19 cellular contexts compared by ENCODE assay signal in the genomic region with DNA sequence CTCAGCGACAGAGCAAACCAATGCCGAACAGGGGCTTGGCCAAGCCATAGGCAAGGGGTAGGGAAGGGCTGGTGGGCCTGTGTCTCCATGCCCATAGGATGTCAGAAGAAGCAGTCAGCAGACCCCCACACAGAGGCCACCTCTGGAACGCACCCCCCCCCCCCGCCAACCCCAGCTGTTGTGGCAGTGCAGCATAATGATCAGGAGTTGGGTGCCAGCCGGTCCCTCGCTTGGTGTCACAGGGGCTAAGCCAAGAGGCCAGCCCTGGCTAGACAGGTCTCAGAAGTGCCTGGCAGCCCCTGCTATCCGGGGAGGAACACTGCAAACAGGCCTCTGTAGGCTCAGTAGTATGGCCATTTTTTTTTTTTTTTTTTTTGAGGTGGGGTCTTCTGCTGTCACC. TPM values are rescaled to one million over a fixed set of nuclear protein-coding genes. Genes with fewer than 3 reads are reported as not detected.
DNase-seq lines count a peak whose midpoint lies in the region; ATAC-seq, FAIRE-seq and TF ChIP-seq lines count a peak whose summit lies in the region.
"Had no signal": no experiment of that assay in that cellular context is flagged by ENCODE, and none has a peak within 500 bp of the region (broad histone marks: within the 10 kb centered on the region; RNA-seq: fewer than 3 reads in every experiment).

No MANE protein-coding gene starts in this region.

- H3K9me3 ChIP-seq in IMR-90 (ENCODE audit: control insufficient read depth, insufficient read depth, low read length) (no peaks in the 10 kb centered on the region), kidney (ENCODE audit: control insufficient read depth in 1 of 2, low read length in 2 of 2) (no peaks in the 10 kb centered on the region), spleen (no peaks in the 10 kb centered on the region)

- TF ChIP-seq CTCF in IMR-90 (conservative IDR thresholded peaks at IDR 0.05; ENCODE audit: low read depth, low read length) (no peak), kidney (IDR thresholded peaks at IDR 0.05; ENCODE audit: borderline replicate concordance, extremely low read depth, insufficient read depth) (no peak), spleen (IDR thresholded peaks at IDR 0.05 in 8 of 11, conservative IDR thresholded peaks at IDR 0.05 in 3 of 11) (no peak)

- no peak overlapping the region for H4K5ac ChIP-seq in IMR-90 (ENCODE audit: low read depth, low read length)

- H3K79me1 ChIP-seq in IMR-90 (ENCODE audit: low read depth in 1 of 2, low read length in 2 of 2), result peaks cover 4 to 31% of the 10 kb centered on the region in 2 experiments; a peak in 3 of 4 replicates

- H3K4me3 ChIP-seq in IMR-90 (ENCODE audit: insufficient read depth, low read depth, low read length) (no peak overlapping the region), kidney (ENCODE audit: low read length in 2 of 2) (no peak overlapping the region), spleen (no peak overlapping the region)
- H3K4me3 ChIP-seq: GM12878, HAP-1 had no signal

- no peak overlapping the region for H4K91ac ChIP-seq in IMR-90 (ENCODE audit: insufficient read depth, low read depth, low read length)

- H4K20me1 ChIP-seq in IMR-90 (ENCODE audit: insufficient read depth, low read length), result peaks cover 28% of the 10 kb centered on the region

- H2AFZ ChIP-seq in IMR-90 (replicated peaks; ENCODE audit: low read length, poor library complexity), result no peak overlapping the region

- H3K14ac ChIP-seq in IMR-90 (replicated peaks; ENCODE audit: low read depth, low read length), result no peak overlapping the region

- H3K27me3 ChIP-seq in IMR-90 (ENCODE audit: control insufficient read depth, insufficient read depth, low read length) (no peaks in the 10 kb centered on the region), spleen (replicated peaks in 1 of 7) (no peaks in the 10 kb centered on the region)

- H3K9me1 ChIP-seq in IMR-90 (ENCODE audit: insufficient read depth, low read length), result 0 out of 2 replicates have a peak, but pooled peaks cover 2% of the 10 kb centered on the region

- H3K18ac ChIP-seq in IMR-90 (ENCODE audit: low read depth, low read length), result no peak overlapping the region

- no TSS peak for BruUV-seq in IMR-90 (replicated peaks; lab: Mats Ljungman, UMichigan)

- H3K4me2 ChIP-seq in IMR-90 (ENCODE audit: low read depth, low read length), result no peak overlapping the region

- POLR2A ChIA-PET in IMR-90 (lab: Charles Lee; ENCODE audit: unreplicated experiment), result no interaction called here

- no peak overlapping the region for H2BK5ac ChIP-seq in IMR-90 (ENCODE audit: low read depth, low read length, poor library complexity, severe bottlenecking)

- H3K27ac ChIP-seq in IMR-90 (ENCODE audit: insufficient read depth, low read length) (no peak overlapping the region), kidney (ENCODE audit: low read depth in 2 of 2, low read length in 2 of 2) (no peak overlapping the region), spleen (no peak overlapping the region)
- H3K27ac ChIP-seq: C4-2B, HL-60 had no signal

- H4K8ac ChIP-seq in IMR-90 (ENCODE audit: low read depth in 2 of 2, low read length in 2 of 2), result no peak overlapping the region

- DNase-seq in IMR-90 (no peak), kidney (peak; percentile 50), spleen (peak; percentile 43), LoVo (ENCODE audit: low spot score) (no peak), medulla oblongata (ENCODE audit: extremely low spot score) (no peak)
- DNase-seq: ACHN; AML-193; CD4-positive, alpha-beta memory T cell; DMS 273 treated with DMSO at 0.1 percent for 48 hours; DMS53; DND-41; EL; KBM-7 had no signal

- H3K9ac ChIP-seq in IMR-90 (ENCODE audit: low read depth, low read length) (no peak overlapping the region), kidney (ENCODE audit: low read length in 2 of 2) (no peak overlapping the region)

- H2BK120ac ChIP-seq in IMR-90 (ENCODE audit: low read depth, low read length), result no peak overlapping the region

- no peak for FAIRE-seq in kidney (lab: Jason Lieb, UNC)
- FAIRE-seq: A204.1, GM12878 had no signal

- ATAC-seq in IMR-90 (ENCODE audit: low read depth) (no peak), HG02759 (IDR thresholded peaks at IDR 0.05; ENCODE audit: unreplicated experiment) (no peak)
- ATAC-seq: GM12878 had no signal

- no peak overlapping the region for H2BK20ac ChIP-seq in IMR-90 (ENCODE audit: low read depth, low read length)

- TF ChIP-seq RAD21 in IMR-90 (IDR thresholded peaks at IDR 0.05; ENCODE audit: low read length), result no peak

- H2AK5ac ChIP-seq in IMR-90 (ENCODE audit: low read depth, low read length), result no peak overlapping the region

- in situ Hi-C loops in IMR-90 (cut with MboI; ENCODE audit: low sequenced_read_pairs), result no loop called here

- no peak overlapping the region for H3K23ac ChIP-seq in IMR-90 (ENCODE audit: low read depth, low read length)

- H3K36me3 ChIP-seq in IMR-90 (ENCODE audit: control insufficient read depth, insufficient read depth, low read length) (no peaks in the 10 kb centered on the region), kidney (ENCODE audit: control insufficient read depth in 1 of 2, insufficient read depth in 2 of 2, low read length in 2 of 2) (no peaks in the 10 kb centered on the region), spleen (peaks cover 0 to 17% (median 0%) of the 10 kb centered on the region in 6 donors)

- dilution Hi-C loops in IMR-90 (cut with HindIII; ENCODE audit: low sequenced_read_pairs, unreplicated experiment), result no loop called here

- no peak overlapping the region for H3K4ac ChIP-seq in IMR-90 (ENCODE audit: low read depth, low read length)

- WGBS in IMR-90 (ENCODE audit: extremely low coverage in 2 of 2, insufficient read length in 1 of 2), 2 experiments, result 81% methylated on average over 3 of the region's 7 CpGs; no CpG with 5 or more reads in 1 of the 2 experiments
- WGBS in spleen, 5 donors, result 77 to 89% (median 83%) methylated on average over 5 to 7 of the region's 7 CpGs

- no peak overlapping the region for H3K56ac ChIP-seq in IMR-90 (ENCODE audit: extremely low read depth, insufficient read depth, low read length)

- H3K4me1 ChIP-seq in IMR-90 (ENCODE audit: control insufficient read depth, insufficient read depth, low read length), result peaks cover 7% of the 10 kb centered on the region; the same call in 1 of the 2 replicates
- H3K4me1 ChIP-seq in kidney (ENCODE audit: control insufficient read depth in 1 of 2, insufficient read depth in 1 of 2, low read depth in 1 of 2, low read length in 2 of 2), result peaks cover 0 to 9% of the 10 kb centered on the region in 2 donors
- peaks cover 19 to 83% (median 53%) of the 10 kb centered on the region in 6 donors for H3K4me1 ChIP-seq in spleen

- intact Hi-C loops in IMR-90 (cut with micrococcal nuclease) (no loop called here), kidney (cut with DNase I) (no loop called here), spleen (cut with DNase I; ENCODE audit: low total_unique reads) (loop anchor here (10.0 kb wide), 2 partner anchors 49 to 139 kb away; no protein-coding TSS in a partner anchor)

- CTCF ChIA-PET in IMR-90 (lab: Yijun Ruan, JAX), result interaction anchor here (0.6 kb wide), 1 partner anchor 201 kb away, joined by 4 read pairs; no protein-coding TSS in a partner anchor

- no peak for TF ChIP-seq POLR2A in IMR-90 (IDR thresholded peaks at IDR 0.05; ENCODE audit: low read depth, low read length)
- TF ChIP-seq POLR2A in spleen (IDR thresholded peaks at IDR 0.05), result no peak

- peak overlapping the region; percentile 82 for H2AK9ac ChIP-seq in IMR-90 (replicated peaks; ENCODE audit: low read depth, low read length, poor library complexity)

- H2BK15ac ChIP-seq in IMR-90 (ENCODE audit: low read depth, low read length), result no peak overlapping the region

TF ChIP-seq in IMR-90, 13 proteins besides CTCF, POLR2A, EP300 and RAD21 (continues in another document):
- no peak for TF ChIP-seq SMC3 (IDR thresholded peaks at IDR 0.05; ENCODE audit: low read depth, low read length)

RNA-seq across cellular contexts. Expression of gene MXD3, which starts 3.7 kb away (rescaled TPM):
- total RNA-seq in IMR-90 (2012; rRNA removed) (5.6 and 7.3 TPM in 2 replicates), kidney (6.6 TPM), spleen (10 to 100 TPM; 19.3 to 80.7 (median 26.7) TPM)
- polyA plus RNA-seq in IMR-90 (2012; rRNA removed) (12.9 and 14.5 TPM in 2 replicates), kidney (ENCODE audit: insufficient read depth, low read depth, low replicate concordance) (4.9 TPM), spleen (10 to 100 TPM; 25.9 to 32.5 (median 26.2) TPM)
- 12.4 and 23.8 TPM in 2 replicates for polyA plus RNA-seq in IMR-90 (2012; cell fraction: cytosol; rRNA removed)
- polyA plus RNA-seq in IMR-90 (2012; cell fraction: nucleus; rRNA removed; ENCODE audit: low replicate concordance), result 46.2 and 104 TPM in 2 replicates

RNA-seq across cellular contexts. Expression of gene PRELID1, which starts 11.8 kb away (rescaled TPM):
- total RNA-seq in IMR-90 (2012; rRNA removed) (115 and 116 TPM in 2 replicates), kidney (90.8 TPM), spleen (100 to 1,000 TPM in 5 of 7 donors, 10 to 100 TPM in 2; 74.5 to 173 (median 106) TPM)
- polyA plus RNA-seq in IMR-90 (2012; rRNA removed) (239 and 277 TPM in 2 replicates), kidney (ENCODE audit: insufficient read depth, low read depth, low replicate concordance) (351 TPM), spleen (100 to 1,000 TPM; 131 to 174 (median 154) TPM)
- 256 and 277 TPM in 2 replicates for polyA plus RNA-seq in IMR-90 (2012; cell fraction: cytosol; rRNA removed)
- 79.4 and 122 TPM in 2 replicates for polyA plus RNA-seq in IMR-90 (2012; cell fraction: nucleus; rRNA removed; ENCODE audit: low replicate concordance)

RNA-seq across cellular contexts. Expression of gene RAB24, which starts 11.9 kb away (rescaled TPM):
- 15.6 and 18.5 TPM in 2 replicates for total RNA-seq in IMR-90 (2012; rRNA removed)
- polyA plus RNA-seq in IMR-90 (2012; rRNA removed), result 60.8 and 71.1 TPM in 2 replicates
- 84.6 and 99.1 TPM in 2 replicates for polyA plus RNA-seq in IMR-90 (2012; cell fraction: cytosol; rRNA removed)
- 302 and 389 TPM in 2 replicates for polyA plus RNA-seq in IMR-90 (2012; cell fraction: nucleus; rRNA removed; ENCODE audit: low replicate concordance)
- total RNA-seq in kidney, result 25.0 TPM
- polyA plus RNA-seq in kidney (ENCODE audit: insufficient read depth, low read depth, low replicate concordance), result 77.6 TPM
- total RNA-seq in spleen, result 10 to 100 TPM; 52.1 to 90.4 (median 80.8) TPM
- polyA plus RNA-seq in spleen, result 100 to 1,000 TPM in 2 of 3 donors, 10 to 100 TPM in 1; 90.6 to 181 (median 170) TPM

RNA-seq across cellular contexts. Expression of gene LMAN2, which starts 36.1 kb away (rescaled TPM):
- 164 and 303 TPM in 2 replicates for total RNA-seq in IMR-90 (2012; rRNA removed)
- 251 and 253 TPM in 2 replicates for polyA plus RNA-seq in IMR-90 (2012; rRNA removed)
- polyA plus RNA-seq in IMR-90 (2012; cell fraction: cytosol; rRNA removed), result 241 and 386 TPM in 2 replicates
- polyA plus RNA-seq in IMR-90 (2012; cell fraction: nucleus; rRNA removed; ENCODE audit: low replicate concordance), result 123 and 180 TPM in 2 replicates
- total RNA-seq in kidney, result 137 TPM
- 190 TPM for polyA plus RNA-seq in kidney (ENCODE audit: insufficient read depth, low read depth, low replicate concordance)
- total RNA-seq in spleen, result 100 to 1,000 TPM in 4 of 7 donors, 10 to 100 TPM in 3; 92.4 to 211 (median 109) TPM
- 10 to 100 TPM; 50.1 to 96.6 (median 72.5) TPM for polyA plus RNA-seq in spleen

RNA-seq across cellular contexts. Expression of gene RGS14, which starts 42.3 kb away (rescaled TPM):
- total RNA-seq in IMR-90 (2012; rRNA removed) (1.1 TPM in 2 replicates), kidney (28.4 TPM), spleen (100 to 1,000 TPM in 1 of 7 donors, 10 to 100 TPM in 6; 61.5 to 111 (median 77.1) TPM)
- polyA plus RNA-seq in IMR-90 (2012; rRNA removed) (6.5 and 7.6 TPM in 2 replicates), kidney (ENCODE audit: insufficient read depth, low read depth, low replicate concordance) (56.3 TPM), spleen (10 to 100 TPM; 45.3 to 95.9 (median 61.6) TPM)
- polyA plus RNA-seq in IMR-90 (2012; cell fraction: cytosol; rRNA removed), result 8.3 and 12.9 TPM in 2 replicates
- 12.4 and 21.2 TPM in 2 replicates for polyA plus RNA-seq in IMR-90 (2012; cell fraction: nucleus; rRNA removed; ENCODE audit: low replicate concordance)

Comparison
In these comparisons a context has a peak if more than half of its experiments do, and no peak if none do; other contexts are left out.
1. DNase-seq: peak in kidney (single experiment) and spleen (single experiment); none in IMR-90 (single experiment), LoVo (single experiment) and medulla oblongata (single experiment).